35 cellular contexts compared by ENCODE assay signal in genomic region chr1:229786974-229787610, GRCh38.
"Had no signal": no experiment of that assay in that cellular context is flagged by ENCODE, and none has a peak within 500 bp of the region (broad histone marks: within the 10 kb centered on the region; RNA-seq: fewer than 3 reads in every experiment).

No MANE protein-coding gene starts in this region.

- H3K4me1 Mint-ChIP-seq: activated CD4-positive, alpha-beta T cell treated with anti-CD3 and anti-CD28 coated beads, Interleukin-2, amount 10 ng/mL, durations not matched to agents 24 days and 14 days; activated naive CD8-positive, alpha-beta T cell treated with anti-CD3 and anti-CD28 coated beads for 36 hours; endodermal cell; stimulated activated memory B cell treated with anti-CD40 and anti-IgM and Interleukin-4, amounts not matched to agents 10 μg/mL and 1 μg/mL and 100 μg/mL, for 72 hours; stimulated activated naive CD8-positive, alpha-beta T cell treated with anti-CD3 and anti-CD28 coated beads, Interleukin-15, amount 100 ng/mL, for 72 hours had no signal

- H3K27me3 Mint-ChIP-seq: activated CD4-positive, alpha-beta T cell treated with anti-CD3 and anti-CD28 coated beads, Interleukin-2, amount 10 ng/mL, durations not matched to agents 24 days and 14 days; activated naive CD8-positive, alpha-beta T cell treated with anti-CD3 and anti-CD28 coated beads for 36 hours; dendritic cell treated with granulocyte-macrophage colony-stimulating factor and Interleukin-4, amounts not matched to agents 40 ng/mL and 50 ng/mL, for 4 days had no signal

- H3K4me1 ChIP-seq: adrenal gland, ascending aorta, breast epithelium, left ventricle myocardium inferior, uterus had no signal

- H3K4me3 Mint-ChIP-seq: activated CD4-positive, alpha-beta memory T cell treated with anti-CD3 and anti-CD28 coated beads for 36 hours; activated CD4-positive, alpha-beta T cell treated with anti-CD3 and anti-CD28 coated beads, Interleukin-2, amount 10 ng/mL, durations not matched to agents 24 days and 14 days; activated naive CD4-positive, alpha-beta T cell treated with anti-CD3 and anti-CD28 coated beads for 36 hours; activated naive CD8-positive, alpha-beta T cell treated with anti-CD3 and anti-CD28 coated beads for 36 hours; activated T-helper 1 cell treated with anti-CD3 and anti-CD28 coated beads, Interleukin-12 subunit alpha, Interleukin-12 subunit beta, Interleukin-2, Interleukin-4 antibody, amounts not matched to agents 30 ng/mL and 10 ng/mL and 1 ng/mL, durations not matched to agents 14 hours and 24 hours and 36 hours; dendritic cell treated with granulocyte-macrophage colony-stimulating factor and Interleukin-4, amounts not matched to agents 40 ng/mL and 50 ng/mL, for 4 days; endodermal cell; natural killer cell treated with Interleukin-12 subunit alpha and Interleukin-12 subunit beta and Interleukin-15 and Interleukin-18, amount 100 ng/mL, for 72 hours; stimulated activated memory B cell treated with anti-CD40 and anti-IgM and Interleukin-4, amounts not matched to agents 10 μg/mL and 1 μg/mL and 100 μg/mL, for 72 hours; stimulated activated naive CD8-positive, alpha-beta T cell treated with anti-CD3 and anti-CD28 coated beads, Interleukin-15, amount 100 ng/mL, for 72 hours; type B pancreatic cell had no signal

- H3K36me3 ChIP-seq: adrenal gland, ascending aorta, breast epithelium, left ventricle myocardium inferior, ovary, uterus, WERI-Rb-1 had no signal

- DNase-seq: activated CD4-positive, alpha-beta memory T cell treated with anti-CD3 and anti-CD28 coated beads for 36 hours; activated CD4-positive, alpha-beta T cell treated with anti-CD3 and anti-CD28 coated beads, Interleukin-2, amount 10 ng/mL, durations not matched to agents 24 days and 14 days; activated CD4-positive, CD25-positive, alpha-beta regulatory T cell treated with anti-CD3 and anti-CD28 coated beads, Interleukin-2, amount 50 U/mL, for 72 hours; activated CD8-positive, alpha-beta memory T cell treated with anti-CD3 and anti-CD28 coated beads, Interleukin-2, amount 50 U/mL, for 4 hours; activated effector memory CD4-positive, alpha-beta T cell treated with anti-CD3 and anti-CD28 coated beads, Interleukin-2, amount 50 U/mL, for 16 hours; activated naive CD4-positive, alpha-beta T cell treated with anti-CD3 and anti-CD28 coated beads for 36 hours; activated naive CD8-positive, alpha-beta T cell treated with anti-CD3 and anti-CD28 coated beads for 36 hours; activated T-cell treated with anti-CD3 and anti-CD28 coated beads, Interleukin-2, amount 50 U/mL, for 1 hour; adrenal gland; central memory CD4-positive, alpha-beta T cell; endodermal cell; islet precursor cell; left ventricle myocardium inferior; mesendoderm; ovary; small intestine; stimulated activated CD4-positive, alpha-beta T cell treated with anti-CD3 and anti-CD28 coated beads, Interleukin-1b, Interleukin-23, amount 100 ng/mL, for 48 hours; stimulated activated CD4-positive, alpha-beta T cell treated with anti-CD3 and anti-CD28 coated beads, Interleukin-4, amount 100 ng/mL, for 4 hours; stimulated activated CD8-positive, alpha-beta memory T cell treated with anti-CD3 and anti-CD28 coated beads, Interleukin-4, amount 100 ng/mL, for 48 hours; stimulated activated naive CD8-positive, alpha-beta T cell treated with anti-CD3 and anti-CD28 coated beads, Interleukin-15, amount 100 ng/mL, for 72 hours; substantia nigra; T-helper 1 cell; T-helper 9 cell; uterus; WERI-Rb-1 had no signal

- H3K27ac Mint-ChIP-seq: activated CD4-positive, alpha-beta memory T cell treated with anti-CD3 and anti-CD28 coated beads for 36 hours; activated CD4-positive, alpha-beta T cell treated with anti-CD3 and anti-CD28 coated beads, Interleukin-2, amount 10 ng/mL, durations not matched to agents 24 days and 14 days; activated naive CD4-positive, alpha-beta T cell treated with anti-CD3 and anti-CD28 coated beads for 36 hours; activated naive CD8-positive, alpha-beta T cell treated with anti-CD3 and anti-CD28 coated beads for 36 hours; activated T-helper 1 cell treated with anti-CD3 and anti-CD28 coated beads, Interleukin-12 subunit alpha, Interleukin-12 subunit beta, Interleukin-2, Interleukin-4 antibody, amounts not matched to agents 30 ng/mL and 10 ng/mL and 1 ng/mL, durations not matched to agents 14 hours and 24 hours and 36 hours; dendritic cell treated with granulocyte-macrophage colony-stimulating factor and Interleukin-4, amounts not matched to agents 40 ng/mL and 50 ng/mL, for 4 days; endodermal cell; natural killer cell treated with Interleukin-12 subunit alpha and Interleukin-12 subunit beta and Interleukin-15 and Interleukin-18, amount 100 ng/mL, for 72 hours; progenitor cell of endocrine pancreas; stimulated activated memory B cell treated with anti-CD40 and anti-IgM and Interleukin-4, amounts not matched to agents 10 μg/mL and 1 μg/mL and 100 μg/mL, for 72 hours; stimulated activated naive CD8-positive, alpha-beta T cell treated with anti-CD3 and anti-CD28 coated beads, Interleukin-15, amount 100 ng/mL, for 72 hours; type B pancreatic cell had no signal

- H3K4me3 ChIP-seq: adrenal gland, ascending aorta, breast epithelium, left ventricle myocardium inferior, lung, ovary, uterus had no signal

- H3K9me3 ChIP-seq: adrenal gland, ovary, uterus had no signal

- H3K27ac ChIP-seq: adrenal gland, ascending aorta, breast epithelium, left ventricle myocardium inferior, ovary, uterus, WERI-Rb-1 had no signal

- H3K9me3 Mint-ChIP-seq: natural killer cell treated with Interleukin-12 subunit alpha and Interleukin-12 subunit beta and Interleukin-15 and Interleukin-18, amount 100 ng/mL, for 72 hours had no signal

- H3K27me3 ChIP-seq: adrenal gland, ascending aorta, breast epithelium, ovary, uterus had no signal

- H3K36me3 Mint-ChIP-seq: activated CD4-positive, alpha-beta memory T cell treated with anti-CD3 and anti-CD28 coated beads for 36 hours; natural killer cell treated with Interleukin-12 subunit alpha and Interleukin-12 subunit beta and Interleukin-15 and Interleukin-18, amount 100 ng/mL, for 72 hours; stimulated activated memory B cell treated with anti-CD40 and anti-IgM and Interleukin-4, amounts not matched to agents 10 μg/mL and 1 μg/mL and 100 μg/mL, for 72 hours had no signal

- FAIRE-seq: frontal cortex, small intestine had no signal
